ENCODE assay signal across 1 cellular context in the genomic region with DNA sequence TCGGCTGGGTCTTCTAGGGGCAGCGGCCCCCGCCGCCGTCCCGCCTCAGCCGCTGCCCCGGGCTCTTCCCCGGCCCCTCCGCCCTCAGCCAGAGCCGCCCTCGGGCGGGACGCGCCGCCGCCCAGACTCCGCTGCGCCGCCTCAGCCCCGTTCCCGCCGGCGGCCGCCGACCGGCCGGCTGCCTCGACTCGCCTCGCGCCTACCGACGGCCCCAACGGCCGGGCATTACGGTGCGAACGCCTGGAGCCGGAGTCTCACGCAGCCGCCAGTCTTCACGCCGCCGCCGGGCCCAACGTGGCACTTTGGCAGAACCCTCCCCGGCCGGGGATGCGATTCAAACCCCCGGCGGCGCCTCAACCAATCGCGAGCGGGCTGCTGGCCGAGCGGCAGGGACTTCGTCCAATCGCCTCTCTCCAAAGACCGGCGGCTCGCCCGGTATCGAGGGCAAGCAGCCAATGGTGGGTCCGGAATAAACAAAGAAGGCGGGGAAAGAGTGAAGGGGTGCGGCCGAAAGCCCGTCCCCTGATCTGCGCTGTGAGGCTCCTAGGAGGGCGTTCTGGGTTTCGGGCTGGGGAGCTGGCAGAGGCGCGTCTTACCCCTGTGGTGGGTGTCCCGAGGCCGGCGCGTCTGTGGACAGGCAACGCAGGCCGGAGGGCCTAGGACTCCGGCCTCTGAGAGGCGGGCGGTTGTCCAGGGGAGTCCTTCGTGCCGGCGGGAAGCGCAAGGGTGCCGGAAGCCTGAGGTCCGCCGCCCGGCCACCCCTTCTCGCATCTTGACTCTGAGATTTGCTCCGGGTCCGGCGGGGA.
TF ChIP-seq lines count a peak whose summit lies in the region.

Gene CDR2 (minus strand): TSS at position 309 of the 806 bp plus-strand sequence. CDS start 310 bp downstream, outside the sequence.

TF ChIP-seq in HepG2, 621 proteins besides CTCF, POLR2A, EP300 and RAD21 (continued from another document and continues in another):
- no peak for TF ChIP-seq ZHX2 (IDR thresholded peaks at IDR 0.05; ENCODE audit: low read depth)
- peak; percentile 97 for TF ChIP-seq ZHX2 (CRISPR knock-in tag; IDR thresholded peaks at IDR 0.05; ENCODE audit: borderline replicate concordance)
- no peak for TF ChIP-seq ZNF781 (CRISPR knock-in tag; IDR thresholded peaks at IDR 0.05; ENCODE audit: borderline replicate concordance, not compliant biosample characterization)
- TF ChIP-seq YY1 (IDR thresholded peaks at IDR 0.05; ENCODE audit: insufficient read depth, insufficient replicate concordance, low read depth, low read length) = peak; percentile 13
- TF ChIP-seq RELA (CRISPR knock-in tag; IDR thresholded peaks at IDR 0.05) = no peak
- TF ChIP-seq, protein P1, sequence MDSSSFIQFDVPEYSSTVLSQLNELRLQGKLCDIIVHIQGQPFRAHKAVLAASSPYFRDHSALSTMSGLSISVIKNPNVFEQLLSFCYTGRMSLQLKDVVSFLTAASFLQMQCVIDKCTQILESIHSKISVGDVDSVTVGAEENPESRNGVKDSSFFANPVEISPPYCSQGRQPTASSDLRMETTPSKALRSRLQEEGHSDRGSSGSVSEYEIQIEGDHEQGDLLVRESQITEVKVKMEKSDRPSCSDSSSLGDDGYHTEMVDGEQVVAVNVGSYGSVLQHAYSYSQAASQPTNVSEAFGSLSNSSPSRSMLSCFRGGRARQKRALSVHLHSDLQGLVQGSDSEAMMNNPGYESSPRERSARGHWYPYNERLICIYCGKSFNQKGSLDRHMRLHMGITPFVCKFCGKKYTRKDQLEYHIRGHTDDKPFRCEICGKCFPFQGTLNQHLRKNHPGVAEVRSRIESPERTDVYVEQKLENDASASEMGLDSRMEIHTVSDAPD (CRISPR knock-in tag; IDR thresholded peaks at IDR 0.05) = no peak
- no peak for TF ChIP-seq THAP8 (CRISPR knock-in tag; IDR thresholded peaks at IDR 0.05; ENCODE audit: borderline replicate concordance)
- TF ChIP-seq TMF1 (CRISPR knock-in tag; IDR thresholded peaks at IDR 0.05; ENCODE audit: low read depth) = peak; percentile 92; the same call in 1 of the 2 replicates
- TF ChIP-seq ZNF569 (CRISPR knock-in tag; IDR thresholded peaks at IDR 0.05; ENCODE audit: borderline replicate concordance) = no peak
- no peak for TF ChIP-seq MTF2 (CRISPR knock-in tag; IDR thresholded peaks at IDR 0.05; ENCODE audit: borderline replicate concordance)
- peak; percentile 97 for TF ChIP-seq POLR2G (IDR thresholded peaks at IDR 0.05; ENCODE audit: low read depth, low read length)
- TF ChIP-seq SAP130 (CRISPR knock-in tag; IDR thresholded peaks at IDR 0.05; ENCODE audit: low read depth) = peak; percentile 94
- no peak for TF ChIP-seq NR3C1 (CRISPR knock-in tag; IDR thresholded peaks at IDR 0.05)
- peak; percentile 67 for TF ChIP-seq CREM (IDR thresholded peaks at IDR 0.05)
- TF ChIP-seq CREM (CRISPR knock-in tag; IDR thresholded peaks at IDR 0.05) = no peak
- no peak; the same call in 1 of the 2 replicates for TF ChIP-seq ZNF367 (CRISPR knock-in tag; IDR thresholded peaks at IDR 0.05; ENCODE audit: borderline replicate concordance)
- no peak for TF ChIP-seq SNRNP70 (IDR thresholded peaks at IDR 0.05; ENCODE audit: low read depth, low read length)
- TF ChIP-seq ZNF747 (CRISPR knock-in tag; IDR thresholded peaks at IDR 0.05; ENCODE audit: borderline replicate concordance) = no peak; the same call in 1 of the 2 replicates
- TF ChIP-seq ZMYM3 (CRISPR knock-in tag; IDR thresholded peaks at IDR 0.05) = peak; percentile 41; the same call in 1 of the 2 replicates
- TF ChIP-seq NFIB (CRISPR knock-in tag; IDR thresholded peaks at IDR 0.05; ENCODE audit: borderline replicate concordance) = no peak
- TF ChIP-seq, protein P2, sequence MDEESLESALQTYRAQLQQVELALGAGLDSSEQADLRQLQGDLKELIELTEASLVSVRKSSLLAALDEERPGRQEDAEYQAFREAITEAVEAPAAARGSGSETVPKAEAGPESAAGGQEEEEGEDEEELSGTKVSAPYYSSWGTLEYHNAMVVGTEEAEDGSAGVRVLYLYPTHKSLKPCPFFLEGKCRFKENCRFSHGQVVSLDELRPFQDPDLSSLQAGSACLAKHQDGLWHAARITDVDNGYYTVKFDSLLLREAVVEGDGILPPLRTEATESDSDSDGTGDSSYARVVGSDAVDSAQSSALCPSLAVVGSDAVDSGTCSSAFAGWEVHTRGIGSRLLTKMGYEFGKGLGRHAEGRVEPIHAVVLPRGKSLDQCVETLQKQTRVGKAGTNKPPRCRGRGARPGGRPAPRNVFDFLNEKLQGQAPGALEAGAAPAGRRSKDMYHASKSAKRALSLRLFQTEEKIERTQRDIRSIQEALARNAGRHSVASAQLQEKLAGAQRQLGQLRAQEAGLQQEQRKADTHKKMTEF (CRISPR knock-in tag; IDR thresholded peaks at IDR 0.05) = peak; percentile 89
- TF ChIP-seq ZNF317 (CRISPR knock-in tag; IDR thresholded peaks at IDR 0.05) = peak; percentile 87
- 0 out of 2 replicates have a peak, but pooled peaks have one; percentile 44 for TF ChIP-seq ZNF839 (CRISPR knock-in tag; IDR thresholded peaks at IDR 0.05; ENCODE audit: borderline replicate concordance)
- TF ChIP-seq BCL6 (CRISPR knock-in tag; IDR thresholded peaks at IDR 0.05) = peak; percentile 60
- peak; percentile 27; the same call in 1 of the 2 replicates for TF ChIP-seq ZFYVE20 (CRISPR knock-in tag; IDR thresholded peaks at IDR 0.05; ENCODE audit: borderline replicate concordance, low read depth)
- TF ChIP-seq ZNF468 (CRISPR knock-in tag; IDR thresholded peaks at IDR 0.05) = no peak
- TF ChIP-seq KLF9 (CRISPR knock-in tag; IDR thresholded peaks at IDR 0.05; ENCODE audit: low read depth) = no peak; the same call in 1 of the 2 replicates
- TF ChIP-seq TERF1 (CRISPR knock-in tag; IDR thresholded peaks at IDR 0.05) = no peak
- no peak for TF ChIP-seq ZNF30 (CRISPR knock-in tag; IDR thresholded peaks at IDR 0.05)
- TF ChIP-seq ZNF570 (CRISPR knock-in tag; IDR thresholded peaks at IDR 0.05; ENCODE audit: borderline replicate concordance) = no peak
- peak; percentile 88 for TF ChIP-seq ZSCAN9 (CRISPR knock-in tag; IDR thresholded peaks at IDR 0.05; ENCODE audit: borderline replicate concordance)
- no peak for TF ChIP-seq ZNF775 (CRISPR knock-in tag; IDR thresholded peaks at IDR 0.05; ENCODE audit: borderline replicate concordance)
- TF ChIP-seq ZNF441 (CRISPR knock-in tag; IDR thresholded peaks at IDR 0.05; ENCODE audit: borderline replicate concordance) = peak; percentile 89
- no peak for TF ChIP-seq FIP1L1 (IDR thresholded peaks at IDR 0.05; ENCODE audit: borderline replicate concordance, insufficient read depth, low read depth, low read length)
- TF ChIP-seq SP2 (CRISPR knock-in tag; IDR thresholded peaks at IDR 0.05) = peak; percentile 99
- peak; percentile 92 for TF ChIP-seq E2F1 (CRISPR knock-in tag; IDR thresholded peaks at IDR 0.05)
- TF ChIP-seq FOSL2 (CRISPR knock-in tag; IDR thresholded peaks at IDR 0.05) = peak; percentile 41; the same call in 1 of the 2 replicates
- TF ChIP-seq FOXO4 (CRISPR knock-in tag; conservative IDR thresholded peaks at IDR 0.05) = no peak
- TF ChIP-seq CAMTA2 (CRISPR knock-in tag; IDR thresholded peaks at IDR 0.05; ENCODE audit: borderline replicate concordance) = 0 out of 2 replicates have a peak, but pooled peaks have one; percentile 92
- TF ChIP-seq ZNF879 (CRISPR knock-in tag; IDR thresholded peaks at IDR 0.05) = peak; percentile 95; the same call in 1 of the 2 replicates
- no peak; the same call in 1 of the 2 replicates for TF ChIP-seq ZSCAN22 (CRISPR knock-in tag; IDR thresholded peaks at IDR 0.05)
- peak; percentile 91 for TF ChIP-seq HOXA5 (CRISPR knock-in tag; IDR thresholded peaks at IDR 0.05)
- TF ChIP-seq MBD4 (IDR thresholded peaks at IDR 0.05; ENCODE audit: borderline replicate concordance, low read length) = no peak
- TF ChIP-seq BCL3 (CRISPR knock-in tag; IDR thresholded peaks at IDR 0.05) = peak; percentile 86; the same call in 1 of the 2 replicates
- no peak for TF ChIP-seq PLSCR1 (CRISPR knock-in tag; IDR thresholded peaks at IDR 0.05; ENCODE audit: borderline replicate concordance)
- TF ChIP-seq ZFP90 (CRISPR knock-in tag; IDR thresholded peaks at IDR 0.05; ENCODE audit: borderline replicate concordance) = peak; percentile 95
- TF ChIP-seq PHB2 (IDR thresholded peaks at IDR 0.05; ENCODE audit: partially characterized antibody) = no peak
- TF ChIP-seq HNRNPK (IDR thresholded peaks at IDR 0.05; ENCODE audit: low read depth, low read length, poor library complexity, severe bottlenecking) = no peak
- no peak for TF ChIP-seq TRIM24 (CRISPR knock-in tag; IDR thresholded peaks at IDR 0.05)
